19 cellular contexts compared by ENCODE assay signal in the genomic region with DNA sequence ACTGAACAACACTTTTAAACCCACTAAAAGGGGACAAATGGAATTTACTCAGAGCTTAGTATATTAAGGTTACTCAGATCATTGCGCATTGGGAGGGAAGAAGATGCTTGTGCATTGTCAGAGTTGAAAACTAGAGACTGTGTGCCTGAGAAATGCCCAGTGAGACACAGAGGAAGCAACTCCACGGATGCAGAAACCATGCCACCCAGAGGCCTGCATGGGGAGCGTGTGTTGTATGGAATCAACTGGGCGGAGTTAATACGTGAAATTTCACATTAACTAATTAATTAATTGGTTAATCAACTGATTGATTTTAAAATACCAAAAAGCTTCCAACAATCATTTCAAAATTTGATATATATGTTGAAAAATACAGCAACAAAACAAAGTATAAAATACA.
DNase-seq lines count a peak whose midpoint lies in the region; ATAC-seq and TF ChIP-seq lines count a peak whose summit lies in the region.
"Had no signal": no experiment of that assay in that cellular context is flagged by ENCODE, and none has a peak within 500 bp of the region (broad histone marks: within the 10 kb centered on the region; RNA-seq: fewer than 3 reads in every experiment).

No MANE protein-coding gene starts in this region.

- H3K27ac ChIP-seq in neutrophil = no peak overlapping the region
- H3K27ac ChIP-seq: left lung, transverse colon had no signal

- POLR2A ChIA-PET in WTC11 (lab: Charles Lee) = no interaction called here

- H3K27ac Mint-ChIP-seq in WTC11 = peak overlapping the region; percentile 66; the same call in 1 of the 2 replicates
- no peak overlapping the region for H3K27ac Mint-ChIP-seq in stimulated activated naive B cell treated with anti-CD40 and anti-IgM and Interleukin-4, amounts not matched to agents 10 μg/mL and 1 μg/mL and 100 μg/mL, for 72 hours
- H3K27ac Mint-ChIP-seq: activated T-helper 17 cell treated with anti-CD3 and anti-CD28 coated beads, Interleukin-2, amount 50 U/mL, for 72 hours had no signal

- H3K36me3 ChIP-seq in neutrophil (no peaks in the 10 kb centered on the region), H7 (replicated peaks; ENCODE audit: control insufficient read depth, insufficient read depth, low read length) (no peaks in the 10 kb centered on the region)
- H3K36me3 ChIP-seq: left lung, transverse colon had no signal

- H3K4me3 ChIP-seq in neutrophil (ENCODE audit: low read depth in 1 of 2, low read length in 1 of 2) (no peak overlapping the region), H7 (ENCODE audit: insufficient read depth, low read depth, low read length) (no peak overlapping the region)
- H3K4me3 ChIP-seq: left lung, transverse colon had no signal

- CTCF ChIA-PET in WTC11 (lab: Charles Lee) = no interaction called here

- peak; percentile 25 for DNase-seq in NCI-H1105 treated with DMSO at 0.1 percent for 48 hours (lab: John Stamatoyannopoulos, UW)
- DNase-seq in NCI-H1105 (lab: John Stamatoyannopoulos, UW) = no peak
- peak; percentile 14 for DNase-seq in WTC11 (ENCODE audit: low spot score)
- DNase-seq in NCI-H128 (lab: John Stamatoyannopoulos, UW; ENCODE audit: unreplicated experiment) = no peak
- no peak for DNase-seq in stimulated activated naive B cell treated with anti-CD40 and anti-IgM and Interleukin-4, amounts not matched to agents 10 μg/mL and 1 μg/mL and 100 μg/mL, for 72 hours
- DNase-seq in H7 = no peak
- DNase-seq: ACHN; activated CD4-positive, alpha-beta T cell treated with anti-CD3 and anti-CD28 coated beads, Interleukin-2, amount 50 U/mL, for 1 hour; DMS79; left lung; NCI-H187 treated with DMSO at 0.1 percent for 48 hours; stimulated activated CD4-positive, alpha-beta T cell treated with anti-CD3 and anti-CD28 coated beads, Interleukin-12 subunit alpha, Interleukin-12 subunit beta, amount 100 ng/mL, for 4 hours; T-helper 1 cell; transverse colon had no signal

- peaks cover 14 to 28% of the 10 kb centered on the region in 2 experiments for H3K4me1 ChIP-seq in neutrophil (ENCODE audit: control insufficient read depth in 1 of 2, insufficient read depth in 1 of 2, low read depth in 1 of 2, low read length in 1 of 2)
- H3K4me1 ChIP-seq: transverse colon had no signal

- no peaks in the 10 kb centered on the region for H3K36me3 Mint-ChIP-seq in WTC11
- H3K36me3 Mint-ChIP-seq in stimulated activated naive B cell treated with anti-CD40 and anti-IgM and Interleukin-4, amounts not matched to agents 10 μg/mL and 1 μg/mL and 100 μg/mL, for 72 hours = peaks cover 0 to 2% of the 10 kb centered on the region in 2 donors
- H3K36me3 Mint-ChIP-seq: brain had no signal

- H3K4me3 Mint-ChIP-seq in WTC11 = no peak overlapping the region
- H3K4me3 Mint-ChIP-seq in stimulated activated naive B cell treated with anti-CD40 and anti-IgM and Interleukin-4, amounts not matched to agents 10 μg/mL and 1 μg/mL and 100 μg/mL, for 72 hours = no peak overlapping the region
- H3K4me3 Mint-ChIP-seq: activated T-helper 17 cell treated with anti-CD3 and anti-CD28 coated beads, Interleukin-2, amount 50 U/mL, for 72 hours; neural crest cell had no signal

- TF ChIP-seq CTCF in LNCAP (IDR thresholded peaks at IDR 0.05) (peak; percentile 49), WTC11 (IDR thresholded peaks at IDR 0.05) (no peak), neutrophil (IDR thresholded peaks at IDR 0.05) (peak; percentile 22)

- ATAC-seq in WTC11 = 0 out of 2 replicates have a peak, but pooled peaks have one; percentile 41
- no peak for ATAC-seq in stimulated activated naive B cell treated with anti-CD40 and anti-IgM and Interleukin-4, amounts not matched to agents 10 μg/mL and 1 μg/mL and 100 μg/mL, for 72 hours (replicated peaks)
- ATAC-seq: activated T-helper 17 cell treated with anti-CD3 and anti-CD28 coated beads, Interleukin-2, amount 50 U/mL, for 72 hours; left lung had no signal

- H3K27me3 Mint-ChIP-seq in WTC11 (ENCODE audit: low read depth) = no peaks in the 10 kb centered on the region
- no peaks in the 10 kb centered on the region for H3K27me3 Mint-ChIP-seq in stimulated activated naive B cell treated with anti-CD40 and anti-IgM and Interleukin-4, amounts not matched to agents 10 μg/mL and 1 μg/mL and 100 μg/mL, for 72 hours
- H3K27me3 Mint-ChIP-seq: activated T-helper 17 cell treated with anti-CD3 and anti-CD28 coated beads, Interleukin-2, amount 50 U/mL, for 72 hours had no signal

- no peaks in the 10 kb centered on the region for H3K9me3 Mint-ChIP-seq in WTC11
- H3K9me3 Mint-ChIP-seq in stimulated activated naive B cell treated with anti-CD40 and anti-IgM and Interleukin-4, amounts not matched to agents 10 μg/mL and 1 μg/mL and 100 μg/mL, for 72 hours = no peaks in the 10 kb centered on the region
- H3K9me3 Mint-ChIP-seq: activated T-helper 17 cell treated with anti-CD3 and anti-CD28 coated beads, Interleukin-2, amount 50 U/mL, for 72 hours; neural crest cell had no signal

- H3K4me1 Mint-ChIP-seq in WTC11 = peaks cover 29% of the 10 kb centered on the region
- H3K4me1 Mint-ChIP-seq in stimulated activated naive B cell treated with anti-CD40 and anti-IgM and Interleukin-4, amounts not matched to agents 10 μg/mL and 1 μg/mL and 100 μg/mL, for 72 hours = peaks cover 11 to 17% of the 10 kb centered on the region in 2 donors

- H3K27me3 ChIP-seq in neutrophil = no peaks in the 10 kb centered on the region
- no peaks in the 10 kb centered on the region for H3K27me3 ChIP-seq in H7 (ENCODE audit: control insufficient read depth, insufficient read depth, low read length)
- H3K27me3 ChIP-seq: left lung, transverse colon had no signal

- H3K9me3 ChIP-seq in neutrophil = no peaks in the 10 kb centered on the region
- H3K9me3 ChIP-seq: left lung, transverse colon had no signal

TF ChIP-seq in WTC11, 78 proteins besides CTCF, POLR2A, EP300 and RAD21:
- TF ChIP-seq, protein P1, sequence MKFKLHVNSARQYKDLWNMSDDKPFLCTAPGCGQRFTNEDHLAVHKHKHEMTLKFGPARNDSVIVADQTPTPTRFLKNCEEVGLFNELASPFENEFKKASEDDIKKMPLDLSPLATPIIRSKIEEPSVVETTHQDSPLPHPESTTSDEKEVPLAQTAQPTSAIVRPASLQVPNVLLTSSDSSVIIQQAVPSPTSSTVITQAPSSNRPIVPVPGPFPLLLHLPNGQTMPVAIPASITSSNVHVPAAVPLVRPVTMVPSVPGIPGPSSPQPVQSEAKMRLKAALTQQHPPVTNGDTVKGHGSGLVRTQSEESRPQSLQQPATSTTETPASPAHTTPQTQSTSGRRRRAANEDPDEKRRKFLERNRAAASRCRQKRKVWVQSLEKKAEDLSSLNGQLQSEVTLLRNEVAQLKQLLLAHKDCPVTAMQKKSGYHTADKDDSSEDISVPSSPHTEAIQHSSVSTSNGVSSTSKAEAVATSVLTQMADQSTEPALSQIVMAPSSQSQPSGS (CRISPR knock-in tag; IDR thresholded peaks at IDR 0.05; ENCODE audit: borderline replicate concordance, low read depth) = no peak

Comparison
In these comparisons a context has a peak if more than half of its experiments do, and no peak if none do; other contexts are left out.
1. DNase-seq: peak in NCI-H1105 treated with DMSO at 0.1 percent for 48 hours (single experiment) and WTC11 (single experiment); none in NCI-H1105 (single experiment), NCI-H128 (single experiment), stimulated activated naive B cell treated with anti-CD40 and anti-IgM and Interleukin-4, amounts not matched to agents 10 μg/mL and 1 μg/mL and 100 μg/mL, for 72 hours (single experiment) and H7 (single experiment).